Comparison of ENCODE assay signal across 8 cellular contexts in genomic region chr5:1344975-1345838, GRCh38. TPM values are rescaled to one million over a fixed set of nuclear protein-coding genes. Genes with fewer than 3 reads are reported as not detected.
DNase-seq lines count a peak whose midpoint lies in the region; ATAC-seq, FAIRE-seq and TF ChIP-seq lines count a peak whose summit lies in the region.

Gene CLPTM1L (minus strand): TSS chr5:1345099. CDS start chr5:1344841, 258 bp downstream.

- H3K4me3 Mint-ChIP-seq in T-helper 1 cell treated with Interleukin-12 subunit alpha and Interleukin-12 subunit beta and Interleukin-4 antibody, amounts not matched to agents 30 μg/mL and 1 μg/mL, for 36 hours: peak within 1 kb of the TSS; percentile 93

- no peaks in the 10 kb centered on the region for H3K9me3 Mint-ChIP-seq in T-helper 1 cell treated with Interleukin-12 subunit alpha and Interleukin-12 subunit beta and Interleukin-4 antibody, amounts not matched to agents 30 μg/mL and 1 μg/mL, for 36 hours

- H3K36me3 ChIP-seq in left ventricle myocardium inferior: peaks cover 23% of the 10 kb centered on the region
- no peaks in the 10 kb centered on the region for H3K36me3 ChIP-seq in prostate gland
- H3K36me3 ChIP-seq in upper lobe of right lung: peaks cover 28% of the 10 kb centered on the region

- WGBS in prostate gland: 1% methylated on average over 84 of the region's 87 CpGs

- H3K9me3 ChIP-seq in left ventricle myocardium inferior (replicated peaks) (no peaks in the 10 kb centered on the region), prostate gland (no peaks in the 10 kb centered on the region), upper lobe of right lung (no peaks in the 10 kb centered on the region)

- peak; percentile 83 for ATAC-seq in HG02763 (IDR thresholded peaks at IDR 0.05; ENCODE audit: unreplicated experiment)
- ATAC-seq in upper lobe of right lung: peak; percentile 93

- TF ChIP-seq CTCF in left ventricle myocardium inferior (IDR thresholded peaks at IDR 0.05; ENCODE audit: borderline replicate concordance) (no peak), prostate gland (IDR thresholded peaks at IDR 0.05) (peak in 2 of 4 experiments; percentile 44 to 55), upper lobe of right lung (IDR thresholded peaks at IDR 0.05) (no peak)

- peaks cover 29% of the 10 kb centered on the region for H3K4me1 ChIP-seq in left ventricle myocardium inferior
- peaks cover 5% of the 10 kb centered on the region for H3K4me1 ChIP-seq in prostate gland (replicated peaks)
- peaks cover 19% of the 10 kb centered on the region for H3K4me1 ChIP-seq in upper lobe of right lung

- H3K27ac ChIP-seq in left ventricle myocardium inferior (replicated peaks): peak within 1 kb of the TSS; percentile 95
- H3K27ac ChIP-seq in prostate gland: peak within 1 kb of the TSS; percentile 78 to 82
- H3K27ac ChIP-seq in upper lobe of right lung: peak within 1 kb of the TSS; percentile 92

- intact Hi-C loops in left ventricle myocardium inferior (cut with micrococcal nuclease) (no loop called here), prostate gland (cut with DNase I) (loop anchor here (10.0 kb wide), 1 partner anchor 300 kb away; no protein-coding TSS in a partner anchor), upper lobe of right lung (cut with DNase I) (no loop called here)

- peak within 1 kb of the TSS; percentile 92 for H3K27ac Mint-ChIP-seq in T-helper 1 cell treated with Interleukin-12 subunit alpha and Interleukin-12 subunit beta and Interleukin-4 antibody, amounts not matched to agents 30 μg/mL and 1 μg/mL, for 36 hours

- H3K4me3 ChIP-seq in left ventricle myocardium inferior (peak within 1 kb of the TSS; percentile 98), prostate gland (peak within 1 kb of the TSS; percentile 89 to 93), upper lobe of right lung (peak within 1 kb of the TSS; percentile 97)

- H3K36me3 Mint-ChIP-seq in T-helper 1 cell treated with Interleukin-12 subunit alpha and Interleukin-12 subunit beta and Interleukin-4 antibody, amounts not matched to agents 30 μg/mL and 1 μg/mL, for 36 hours (ENCODE audit: low read depth): peaks cover 22% of the 10 kb centered on the region

- peak; percentile 56; the same call in 1 of the 2 replicates for TF ChIP-seq POLR2A in GM12892 (IDR thresholded peaks at IDR 0.05; ENCODE audit: low read depth, low read length)
- peak; percentile 56 for TF ChIP-seq POLR2A in prostate gland (IDR thresholded peaks at IDR 0.05)

- no peaks in the 10 kb centered on the region for H3K27me3 Mint-ChIP-seq in T-helper 1 cell treated with Interleukin-12 subunit alpha and Interleukin-12 subunit beta and Interleukin-4 antibody, amounts not matched to agents 30 μg/mL and 1 μg/mL, for 36 hours (ENCODE audit: low read depth)

- H3K27me3 ChIP-seq in left ventricle myocardium inferior (ENCODE audit: low read depth) (no peaks in the 10 kb centered on the region), prostate gland (replicated peaks; ENCODE audit: insufficient read depth) (no peaks in the 10 kb centered on the region), upper lobe of right lung (no peaks in the 10 kb centered on the region)

- FAIRE-seq in GM12892 (lab: Jason Lieb, UNC): peak; percentile 89

- peak; percentile 99 for DNase-seq in GM12892 (ENCODE audit: insufficient read length)
- peak; percentile 41 for DNase-seq in NCI-H1417 treated with DMSO at 0.1 percent for 48 hours (lab: John Stamatoyannopoulos, UW)
- DNase-seq in amniotic stem cell (lab: John Stamatoyannopoulos, UW): peak; percentile 76
- DNase-seq in left ventricle myocardium inferior: peak; percentile 90
- DNase-seq in prostate gland (ENCODE audit: low spot score): peak; percentile 81
- peak; percentile 95 for DNase-seq in upper lobe of right lung

- peaks cover 22% of the 10 kb centered on the region for H3K4me1 Mint-ChIP-seq in T-helper 1 cell treated with Interleukin-12 subunit alpha and Interleukin-12 subunit beta and Interleukin-4 antibody, amounts not matched to agents 30 μg/mL and 1 μg/mL, for 36 hours (ENCODE audit: low read depth)

RNA-seq across cellular contexts. Expression of gene CLPTM1L, which starts in this region (rescaled TPM):
- polyA plus RNA-seq in GM12892 (2012; ENCODE audit: missing spikeins): 44.0 TPM
- 34.2 TPM for total RNA-seq in left ventricle myocardium inferior
- total RNA-seq in prostate gland: 100 to 1,000 TPM; 105 to 135 TPM
- 153 TPM for total RNA-seq in upper lobe of right lung

Comparison
In these comparisons a context has a peak if more than half of its experiments do, and no peak if none do; other contexts are left out.
1. Peak in every context shown above with its lines: DNase-seq, ATAC-seq, H3K4me3 ChIP-seq and H3K27ac ChIP-seq.
2. DNase-seq: peak in every context shown above with its lines; median percentile 99 in GM12892; 95 in upper lobe of right lung; 90 in left ventricle myocardium inferior; 81 in prostate gland; 76 in amniotic stem cell; 41 in NCI-H1417 treated with DMSO at 0.1 percent for 48 hours.